25 cellular contexts compared by ENCODE assay signal in the genomic region with DNA sequence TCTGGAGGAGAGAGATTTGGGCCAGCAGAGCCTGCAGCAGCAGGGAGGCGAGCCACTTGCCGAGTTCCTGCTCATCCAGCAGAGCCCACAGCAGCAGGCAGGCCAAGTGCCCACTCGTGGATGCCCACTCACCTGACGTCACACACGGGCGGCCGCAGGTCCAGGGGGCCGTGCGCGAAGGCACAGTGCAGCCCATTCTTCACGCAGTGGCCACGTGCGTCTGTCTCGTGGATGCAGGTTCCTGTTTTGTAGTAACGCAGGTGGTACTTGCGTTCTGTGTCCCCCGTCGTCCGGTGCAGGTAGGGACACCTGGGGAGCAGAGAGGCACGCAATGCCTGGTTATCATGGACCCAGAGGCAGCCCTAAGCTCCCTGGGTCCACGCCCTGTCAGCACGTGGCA. TPM values are rescaled to one million over a fixed set of nuclear protein-coding genes. Genes with fewer than 3 reads are reported as not detected.
"Had no signal": no experiment of that assay in that cellular context is flagged by ENCODE, and none has a peak within 500 bp of the region (broad histone marks: within the 10 kb centered on the region; RNA-seq: fewer than 3 reads in every experiment).

No MANE protein-coding gene starts in this region.

- H3K27me3 ChIP-seq: SJSA1 had no signal

- H3K4me1 ChIP-seq: SJSA1 had no signal

- H3K9me3 ChIP-seq: SJSA1 had no signal

- H3K4me3 ChIP-seq: SJSA1, SK-N-MC had no signal

- H3K4me2 ChIP-seq: KMS-11 had no signal

- H3K27ac ChIP-seq: KMS-11, SJSA1, SK-N-MC had no signal

- H3K36me3 ChIP-seq: SJSA1 had no signal

- ATAC-seq: HepG2 had no signal

- DNase-seq: IMR-90, Kasumi-1, MM.1S, NCI-H1092 treated with DMSO at 0.1 percent for 48 hours, NCI-H1436, NCI-H187, NCI-H2029, NCI-H2081 treated with DMSO at 0.1 percent for 48 hours, NCI-H2171, NCI-H226, NCI-H446, NCI-H510A, NCI-H524 treated with DMSO at 0.1 percent for 48 hours, NCI-H69, NCI-H774, Right ventricle myocardium superior, RPMI8226, SIG-M5 had no signal

RNA-seq across cellular contexts. Expression of gene PERCC1, which starts 27.8 kb away (rescaled TPM):
- total RNA-seq: HT1080; IMR-90; M059J; SJSA1; T-helper 1 cell treated with Interleukin-12 subunit alpha and Interleukin-12 subunit beta and Interleukin-4 antibody, amounts not matched to agents 30 ng/mL and 1 ng/mL, for 36 hours had no signal
- polyA plus RNA-seq: HepG2, IMR-90 had no signal

RNA-seq across cellular contexts. Expression of gene CCDC154, which starts 41.3 kb away (rescaled TPM):
- total RNA-seq: IMR-90, M059J, SJSA1 had no signal
